ENCODE assay signal across 8 cellular contexts in genomic region chr20:36461600-36462439, GRCh38.
A peak's percentile ranks its signal among the peaks of the same experiment; 100 is the strongest.
DNase-seq lines count a peak whose midpoint lies in the region; TF ChIP-seq lines count a peak whose summit lies in the region.

No MANE protein-coding gene starts in this region.

- H3K4me1 Mint-ChIP-seq in nephron progenitor cell: peaks cover 51% of the 10 kb centered on the region

- H3K4me3 ChIP-seq in foreskin fibroblast (ENCODE audit: low read depth in 1 of 2, low read length in 2 of 2): peak overlapping the region; percentile 97 to 99

- H3K27ac Mint-ChIP-seq in nephron progenitor cell: peak overlapping the region; percentile 95

- no peak for TF ChIP-seq CTCF in foreskin fibroblast (IDR thresholded peaks at IDR 0.05; ENCODE audit: low read depth, low read length)
- TF ChIP-seq CTCF in nephron progenitor cell (IDR thresholded peaks at IDR 0.05): no peak

- DNase-seq in EL (peak; percentile 62), HCEC 1CT (peak; percentile 65), NOMO-1 treated with dmso at 0.1 percent for 144 hours (lab: John Stamatoyannopoulos, UW; ENCODE audit: unreplicated experiment) (peak; percentile 41), foreskin fibroblast (peak; percentile 44 to 78), nephron progenitor cell (peak; percentile 61), hepatic stellate cell (ENCODE audit: low spot score) (no peak), OCI-M2 (lab: John Stamatoyannopoulos, UW; ENCODE audit: unreplicated experiment) (no peak)
- DNase-seq in activated effector memory CD4-positive, alpha-beta T cell treated with Interleukin-2 at 50 U/mL for 16 hours: peak; percentile 22

- H3K9me3 Mint-ChIP-seq in nephron progenitor cell: no peaks in the 10 kb centered on the region

- H3K36me3 Mint-ChIP-seq in nephron progenitor cell (ENCODE audit: low read depth): peaks cover 4% of the 10 kb centered on the region

- peak overlapping the region; percentile 100 for H3K4me3 Mint-ChIP-seq in nephron progenitor cell

- H3K27me3 Mint-ChIP-seq in nephron progenitor cell (ENCODE audit: low read depth, poor library complexity): peaks cover 11% of the 10 kb centered on the region

Comparison
In these comparisons a context has a peak if more than half of its experiments do, and no peak if none do; other contexts are left out.
1. DNase-seq: peak in EL (single experiment), HCEC 1CT (single experiment), NOMO-1 treated with dmso at 0.1 percent for 144 hours (single experiment), activated effector memory CD4-positive, alpha-beta T cell treated with Interleukin-2 at 50 U/mL for 16 hours (single experiment), foreskin fibroblast (2 of 2) and nephron progenitor cell (single experiment); none in hepatic stellate cell (single experiment) and OCI-M2 (single experiment).